ENCODE assay signal across 1 cellular context in the genomic region with DNA sequence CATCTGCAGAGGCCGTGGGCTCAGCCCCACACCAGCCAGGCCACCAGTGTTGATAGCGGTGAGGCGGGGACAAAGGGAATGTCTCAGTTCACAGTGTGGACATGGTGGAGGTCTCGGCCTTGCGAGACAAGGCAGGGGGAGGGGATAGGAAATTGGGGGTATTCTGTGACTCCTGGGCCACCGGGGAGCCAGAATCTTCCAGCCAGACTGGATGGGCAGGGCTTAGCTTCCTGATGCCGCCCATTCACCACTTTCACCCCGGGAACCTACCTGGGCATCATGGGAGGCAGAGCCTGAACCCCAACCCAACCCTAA.
TF ChIP-seq lines count a peak whose summit lies in the region.

No MANE protein-coding gene starts in this region.

TF ChIP-seq in HepG2, 621 proteins besides CTCF, POLR2A, EP300 and RAD21 (continued from another document):
- TF ChIP-seq SMAD9 (CRISPR knock-in tag; IDR thresholded peaks at IDR 0.05): no peak
- TF ChIP-seq ZNF577 (CRISPR knock-in tag; IDR thresholded peaks at IDR 0.05; ENCODE audit: borderline replicate concordance, low read depth): no peak
- no peak for TF ChIP-seq HMGXB3 (CRISPR knock-in tag; IDR thresholded peaks at IDR 0.05; ENCODE audit: borderline replicate concordance)
- no peak for TF ChIP-seq ZNF17 (CRISPR knock-in tag; IDR thresholded peaks at IDR 0.05)
- no peak for TF ChIP-seq ZNF329 (CRISPR knock-in tag; IDR thresholded peaks at IDR 0.05; ENCODE audit: low read depth)
- no peak for TF ChIP-seq RELA (CRISPR knock-in tag; IDR thresholded peaks at IDR 0.05)
- TF ChIP-seq ARID4A (CRISPR knock-in tag; IDR thresholded peaks at IDR 0.05; ENCODE audit: borderline replicate concordance): 0 out of 2 replicates have a peak, but pooled peaks have one; percentile 14
- TF ChIP-seq FOXM1 (CRISPR knock-in tag; IDR thresholded peaks at IDR 0.05): no peak
- TF ChIP-seq ZNF224 (CRISPR knock-in tag; IDR thresholded peaks at IDR 0.05): no peak
TF ChIP-seq in HepG2: peak in this region for 2.
